Comparison of ENCODE assay signal across 8 cellular contexts in the genomic region with DNA sequence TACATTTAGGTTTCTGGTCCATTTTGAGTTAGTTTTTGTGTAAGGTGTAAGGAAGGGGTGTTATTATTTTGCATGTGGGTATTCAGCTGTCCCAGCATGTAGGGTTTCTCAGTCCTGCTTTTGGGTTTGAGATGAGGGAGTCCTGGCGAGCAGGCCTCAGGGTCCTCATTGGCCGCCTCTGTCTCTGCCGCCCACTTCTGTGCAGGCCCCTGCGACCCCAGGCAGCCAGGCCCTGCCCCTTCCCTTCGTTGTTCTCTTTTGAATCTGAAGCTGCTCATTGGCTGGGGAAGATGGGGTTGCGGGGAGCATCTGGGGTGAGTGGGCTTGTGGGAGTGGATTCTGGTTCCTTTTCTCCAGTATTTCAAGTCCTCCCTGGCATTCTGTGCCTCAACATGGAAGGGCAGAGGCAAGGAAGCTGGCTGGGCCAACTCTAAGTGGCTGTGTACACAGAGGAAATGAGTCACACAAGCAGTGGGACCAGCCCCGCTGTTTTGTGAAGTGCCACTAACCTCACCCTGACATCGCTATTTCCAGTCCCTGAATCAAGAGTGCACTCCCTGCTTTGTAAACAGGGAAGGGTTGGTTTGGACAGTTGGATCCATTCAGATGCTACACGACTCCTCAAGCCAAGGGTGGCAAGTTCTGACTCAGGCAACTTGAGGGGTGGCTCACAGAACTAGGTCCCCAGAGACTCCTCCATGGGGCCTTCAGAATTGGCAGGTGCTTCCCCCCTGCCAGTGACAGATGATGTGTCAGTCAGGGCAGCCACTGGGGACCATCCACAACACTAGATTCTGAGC.
DNase-seq lines count a peak whose midpoint lies in the region; ATAC-seq and TF ChIP-seq lines count a peak whose summit lies in the region.
"Not testable (repeated sequence)": the region's sequence is repeated elsewhere in the genome, so short reads cannot be mapped to it uniquely, and the experiment has no call there.

No MANE protein-coding gene starts in this region.

- H3K27me3 ChIP-seq in gastroesophageal sphincter; skeletal muscle satellite cell (ENCODE audit: control insufficient read depth, insufficient read depth, low read length); vagina: not testable (repeated sequence)

- H3K27ac ChIP-seq in gastroesophageal sphincter (peak overlapping the region in 2 of 4 donors; percentile 54 to 56), vagina (peak overlapping the region; percentile 48)

- H3K36me3 Mint-ChIP-seq in activated T-helper 2 cell treated with anti-CD3 and anti-CD28 coated beads, Interferon-gamma antibody, Interleukin-2, Interleukin-4, amounts not matched to agents 10 μg/mL and 5 μg/mL and 100 μg/mL, durations not matched to agents 14 hours and 24 hours and 36 hours (ENCODE audit: low read depth), result peaks cover 14% of the 10 kb centered on the region

- H3K4me3 ChIP-seq in gastroesophageal sphincter; skeletal muscle satellite cell (ENCODE audit: low read length); vagina: not testable (repeated sequence)

- 100% methylated on average over 2 of the region's 9 CpGs; no CpG with 5 or more reads in 1 of the 2 donors for WGBS in gastroesophageal sphincter (ENCODE audit: low coverage in 1 of 2), 2 donors

- peak; percentile 73 for DNase-seq in LHCN-M2 (ENCODE audit: low read depth)
- DNase-seq in SHP77 treated with DMSO at 0.1 percent for 48 hours (lab: John Stamatoyannopoulos, UW), result peak; percentile 54
- peak; percentile 52 for DNase-seq in activated T-helper 2 cell treated with anti-CD3 and anti-CD28 coated beads, Interferon-gamma antibody, Interleukin-2, Interleukin-4, amounts not matched to agents 10 μg/mL and 5 μg/mL and 100 μg/mL, durations not matched to agents 14 hours and 24 hours and 36 hours (ENCODE audit: low spot score)
- DNase-seq in vagina (ENCODE audit: extremely low spot score in 2 of 2), result not testable (repeated sequence)

- peak overlapping the region; percentile 97 for H3K27ac Mint-ChIP-seq in activated T-helper 2 cell treated with anti-CD3 and anti-CD28 coated beads, Interferon-gamma antibody, Interleukin-2, Interleukin-4, amounts not matched to agents 10 μg/mL and 5 μg/mL and 100 μg/mL, durations not matched to agents 14 hours and 24 hours and 36 hours

- H3K9me3 ChIP-seq in gastroesophageal sphincter; skeletal muscle satellite cell (replicated peaks; ENCODE audit: low read length); vagina: not testable (repeated sequence)

- not testable (repeated sequence) for H3K27me3 Mint-ChIP-seq in activated T-helper 2 cell treated with anti-CD3 and anti-CD28 coated beads, Interferon-gamma antibody, Interleukin-2, Interleukin-4, amounts not matched to agents 10 μg/mL and 5 μg/mL and 100 μg/mL, durations not matched to agents 14 hours and 24 hours and 36 hours (ENCODE audit: low read depth)

- H3K4me3 Mint-ChIP-seq in activated T-helper 2 cell treated with anti-CD3 and anti-CD28 coated beads, Interferon-gamma antibody, Interleukin-2, Interleukin-4, amounts not matched to agents 10 μg/mL and 5 μg/mL and 100 μg/mL, durations not matched to agents 14 hours and 24 hours and 36 hours (ENCODE audit: low read depth), result peak overlapping the region; percentile 21

- TF ChIP-seq CTCF in gastroesophageal sphincter (IDR thresholded peaks at IDR 0.05); vagina (IDR thresholded peaks at IDR 0.05): not testable (repeated sequence)

- not testable (repeated sequence) for TF ChIP-seq POLR2A in gastroesophageal sphincter (IDR thresholded peaks at IDR 0.05); vagina (IDR thresholded peaks at IDR 0.05)

- not testable (repeated sequence) for H3K9ac ChIP-seq in skeletal muscle satellite cell (ENCODE audit: low read depth, low read length)

- H3K36me3 ChIP-seq in gastroesophageal sphincter, result peaks cover 0 to 22% of the 10 kb centered on the region in 2 donors
- H3K36me3 ChIP-seq in skeletal muscle satellite cell (ENCODE audit: insufficient read depth, low read length); vagina: not testable (repeated sequence)

- intact Hi-C loops in activated T-helper 2 cell treated with anti-CD3 and anti-CD28 coated beads, Interferon-gamma antibody, Interleukin-2, Interleukin-4, amounts not matched to agents 10 μg/mL and 5 μg/mL and 100 μg/mL, durations not matched to agents 14 hours and 24 hours and 36 hours (cut with micrococcal nuclease); vagina (cut with DNase I): not testable (repeated sequence)

- not testable (repeated sequence) for TF ChIP-seq EP300 in gastroesophageal sphincter (IDR thresholded peaks at IDR 0.05)

- H3K4me1 ChIP-seq in gastroesophageal sphincter, vagina: not testable (repeated sequence)
- peaks cover 10% of the 10 kb centered on the region for H3K4me1 ChIP-seq in skeletal muscle satellite cell (ENCODE audit: control insufficient read depth, insufficient read depth, low read length)

- peak overlapping the region; percentile 15 for H3K4me2 ChIP-seq in skeletal muscle satellite cell (ENCODE audit: low read length)

- ATAC-seq in GM18502 (IDR thresholded peaks at IDR 0.05; ENCODE audit: poor library complexity, unreplicated experiment) (peak; percentile 95), HG02623 (IDR thresholded peaks at IDR 0.05; ENCODE audit: unreplicated experiment) (peak; percentile 82), gastroesophageal sphincter (peak; percentile 85)

- not testable (repeated sequence) for H3K9me3 Mint-ChIP-seq in activated T-helper 2 cell treated with anti-CD3 and anti-CD28 coated beads, Interferon-gamma antibody, Interleukin-2, Interleukin-4, amounts not matched to agents 10 μg/mL and 5 μg/mL and 100 μg/mL, durations not matched to agents 14 hours and 24 hours and 36 hours

- H3K4me1 Mint-ChIP-seq in activated T-helper 2 cell treated with anti-CD3 and anti-CD28 coated beads, Interferon-gamma antibody, Interleukin-2, Interleukin-4, amounts not matched to agents 10 μg/mL and 5 μg/mL and 100 μg/mL, durations not matched to agents 14 hours and 24 hours and 36 hours (ENCODE audit: low read depth), result peaks cover 11% of the 10 kb centered on the region
